In genomic region chr5:17302138-17302537, GRCh38 we compare ENCODE assay signal across 23 cellular contexts.
DNase-seq lines count a peak whose midpoint lies in the region; ATAC-seq and TF ChIP-seq lines count a peak whose summit lies in the region.
"Had no signal": no experiment of that assay in that cellular context is flagged by ENCODE, and none has a peak within 500 bp of the region (broad histone marks: within the 10 kb centered on the region; RNA-seq: fewer than 3 reads in every experiment).

No MANE protein-coding gene starts in this region.

- intact Hi-C loops in Right ventricle myocardium superior (cut with DNase I): no loop called here

- peak overlapping the region in 1 of 2 experiments; percentile 61 for H3K18ac ChIP-seq in mesenchymal stem cell (ENCODE audit: low read depth in 1 of 2, low read length in 2 of 2)

- DNase-seq in M059J (ENCODE audit: low read depth): peak; percentile 83
- peak; percentile 1 for DNase-seq in T1000 (lab: John Stamatoyannopoulos, UW)
- peak; percentile 8 for DNase-seq in mesenchymal stem cell
- DNase-seq in BE2C: no peak
- DNase-seq in Right ventricle myocardium superior: no peak
- DNase-seq in NCI-H2107 (lab: John Stamatoyannopoulos, UW): no peak
- DNase-seq: activated CD4-positive, alpha-beta T cell treated with anti-CD3 and anti-CD28 coated beads for 48 hours; effector memory CD4-positive, alpha-beta T cell; GF-D8; heart right ventricle; Karpas-422; left ventricle myocardium superior; NCI-H1105 treated with DMSO at 0.1 percent for 48 hours; NCI-H2081 treated with DMSO at 0.1 percent for 48 hours; NCI-H510A; SHP77 treated with DMSO at 0.1 percent for 48 hours; stimulated activated CD4-positive, alpha-beta T cell treated with anti-CD3 and anti-CD28 coated beads, Interleukin-2, amount 100 ng/mL, for 48 hours; upper lobe of right lung had no signal

- H3K27ac ChIP-seq in ACC112 (ENCODE audit: low read depth, low read length) (peak overlapping the region; percentile 93), mesenchymal stem cell (ENCODE audit: low read length, poor library complexity, severe bottlenecking) (no peak overlapping the region)
- H3K27ac ChIP-seq: heart right ventricle, upper lobe of right lung had no signal

- WGBS in mesenchymal stem cell: 98% methylated on average over 3 of the region's 3 CpGs

- no peak overlapping the region for H3K4me2 ChIP-seq in mesenchymal stem cell (ENCODE audit: low read length, poor library complexity, severe bottlenecking)
- H3K4me2 ChIP-seq: smooth muscle cell had no signal

- H2BK12ac ChIP-seq in mesenchymal stem cell (ENCODE audit: low read length in 2 of 2): peak overlapping the region in 1 of 2 experiments; percentile 8

- H3K9me3 ChIP-seq in mesenchymal stem cell (ENCODE audit: control insufficient read depth, low read length): no peaks in the 10 kb centered on the region
- H3K9me3 ChIP-seq in BE2C: no peaks in the 10 kb centered on the region
- H3K9me3 ChIP-seq: heart right ventricle, upper lobe of right lung had no signal

- H3K9ac ChIP-seq in mesenchymal stem cell (ENCODE audit: low read length): no peak overlapping the region

- H3K23ac ChIP-seq in mesenchymal stem cell (ENCODE audit: low read length in 2 of 2): no peak overlapping the region

- H3K4ac ChIP-seq in mesenchymal stem cell (ENCODE audit: low read depth in 1 of 2, low read length in 2 of 2): no peak overlapping the region

- no peak overlapping the region for H2BK120ac ChIP-seq in mesenchymal stem cell (ENCODE audit: low read depth, low read length)

- no peak for TF ChIP-seq CTCF in BE2C (IDR thresholded peaks at IDR 0.05; ENCODE audit: low read depth, low read length)

- H3K4me3 ChIP-seq in ACC112 (ENCODE audit: low read depth, low read length) (no peak overlapping the region), mesenchymal stem cell (ENCODE audit: insufficient read depth in 1 of 2, low read depth in 1 of 2, low read length in 2 of 2) (no peak overlapping the region), BE2C (ENCODE audit: low read depth, low read length) (no peak overlapping the region)
- H3K4me3 ChIP-seq: GM12878, heart right ventricle, smooth muscle cell, upper lobe of right lung had no signal

- H4K91ac ChIP-seq in mesenchymal stem cell (ENCODE audit: low read length): no peak overlapping the region

- no peak overlapping the region for H3K14ac ChIP-seq in mesenchymal stem cell (ENCODE audit: low read length in 2 of 2)

- H3K36me3 ChIP-seq in ACC112 (ENCODE audit: insufficient read depth, low read length): no peaks in the 10 kb centered on the region
- H3K36me3 ChIP-seq in mesenchymal stem cell (ENCODE audit: control insufficient read depth in 1 of 2, insufficient read depth in 2 of 2, low read depth in 1 of 2, low read length in 2 of 2): no peaks in the 10 kb centered on the region
- H3K36me3 ChIP-seq in BE2C: no peaks in the 10 kb centered on the region
- H3K36me3 ChIP-seq: heart right ventricle, upper lobe of right lung had no signal

- no peak overlapping the region for H4K8ac ChIP-seq in mesenchymal stem cell (ENCODE audit: low read length)

- no peak overlapping the region for H2AK5ac ChIP-seq in mesenchymal stem cell (ENCODE audit: low read length, severe bottlenecking)

- ATAC-seq in Right ventricle myocardium superior (ENCODE audit: poor library complexity) (no peak), HG03280 (IDR thresholded peaks at IDR 0.05; ENCODE audit: unreplicated experiment) (no peak)
- ATAC-seq: activated naive CD4-positive, alpha-beta T cell treated with anti-CD3 and anti-CD28 coated beads, Interleukin-2, amount 50 U/mL, for 72 hours; GM12878 had no signal

- no peak overlapping the region for H2BK5ac ChIP-seq in mesenchymal stem cell (ENCODE audit: low read depth, low read length, poor library complexity, severe bottlenecking)

- H2AFZ ChIP-seq in ACC112 (ENCODE audit: low read length, unreplicated experiment) (no peak overlapping the region), mesenchymal stem cell (ENCODE audit: low read depth, low read length) (no peak overlapping the region)

- peaks cover 49% of the 10 kb centered on the region for H3K4me1 ChIP-seq in ACC112 (ENCODE audit: control insufficient read depth, insufficient read depth, low read length, unreplicated experiment)
- H3K4me1 ChIP-seq in mesenchymal stem cell (ENCODE audit: control insufficient read depth, insufficient read depth, low read depth, low read length): peaks cover 8% of the 10 kb centered on the region
- H3K4me1 ChIP-seq in BE2C: peaks cover 12% of the 10 kb centered on the region

- H3K79me2 ChIP-seq in ACC112 (ENCODE audit: control insufficient read depth, insufficient read depth, low read length, unreplicated experiment): no peaks in the 10 kb centered on the region

- H2BK15ac ChIP-seq in mesenchymal stem cell (ENCODE audit: low read depth, poor library complexity, severe bottlenecking): no peak overlapping the region

- H3K79me1 ChIP-seq in mesenchymal stem cell (replicated peaks; ENCODE audit: low read length, poor library complexity, severe bottlenecking): no peaks in the 10 kb centered on the region

- no peaks in the 10 kb centered on the region for H3K27me3 ChIP-seq in ACC112 (ENCODE audit: insufficient read depth, low read length)
- no peaks in the 10 kb centered on the region for H3K27me3 ChIP-seq in mesenchymal stem cell (ENCODE audit: control insufficient read depth in 1 of 2, insufficient read depth in 1 of 2, low read length in 2 of 2)
- no peaks in the 10 kb centered on the region for H3K27me3 ChIP-seq in BE2C
- H3K27me3 ChIP-seq: upper lobe of right lung had no signal

Comparison
In these comparisons a context has a peak if more than half of its experiments do, and no peak if none do; other contexts are left out.
1. DNase-seq: peak in M059J (single experiment), T1000 (single experiment) and mesenchymal stem cell (single experiment); none in BE2C (single experiment), Right ventricle myocardium superior (single experiment) and NCI-H2107 (single experiment).